2 cellular contexts compared by ENCODE assay signal in genomic region chr7:30168800-30169584, GRCh38.
TF ChIP-seq lines count a peak whose summit lies in the region.

No MANE protein-coding gene starts in this region.

TF ChIP-seq in SK-N-SH, 30 proteins besides CTCF, POLR2A, EP300 and RAD21 (continued from another document):
- no peak for TF ChIP-seq ZBTB33 (IDR thresholded peaks at IDR 0.05; ENCODE audit: borderline replicate concordance, low read depth)
- no peak for TF ChIP-seq USF1 (IDR thresholded peaks at IDR 0.05; ENCODE audit: borderline replicate concordance, low read depth)
- TF ChIP-seq RFX5 (IDR thresholded peaks at IDR 0.05; ENCODE audit: low read length) = no peak

TF ChIP-seq in SK-N-SH treated with all-trans-retinoic acid at 6 μM for 48 hours, 23 proteins besides CTCF, POLR2A, EP300 and RAD21 (continued from another document):
- TF ChIP-seq BACH2 (CRISPR knock-in tag; IDR thresholded peaks at IDR 0.05; ENCODE audit: borderline replicate concordance) (no peak), ISL1 (CRISPR knock-in tag; IDR thresholded peaks at IDR 0.05) (no peak), ZNF8 (CRISPR knock-in tag; IDR thresholded peaks at IDR 0.05) (no peak), ZC3H10 (CRISPR knock-in tag; IDR thresholded peaks at IDR 0.05) (no peak), PPARA (CRISPR knock-in tag; IDR thresholded peaks at IDR 0.05; ENCODE audit: borderline replicate concordance) (no peak), ZNF70 (CRISPR knock-in tag; IDR thresholded peaks at IDR 0.05) (no peak), PATZ1 (CRISPR knock-in tag; IDR thresholded peaks at IDR 0.05; ENCODE audit: borderline replicate concordance) (no peak), GLIS3 (CRISPR knock-in tag; IDR thresholded peaks at IDR 0.05) (no peak), OSR1 (CRISPR knock-in tag; IDR thresholded peaks at IDR 0.05) (no peak), CREB5 (CRISPR knock-in tag; IDR thresholded peaks at IDR 0.05; ENCODE audit: low read depth) (no peak)
